In genomic region chr11:67290801-67291200, GRCh38 we compare ENCODE assay signal across 10 cellular contexts. TPM values are rescaled to one million over a fixed set of nuclear protein-coding genes. Genes with fewer than 3 reads are reported as not detected.
DNase-seq lines count a peak whose midpoint lies in the region; ATAC-seq and TF ChIP-seq lines count a peak whose summit lies in the region.
"Had no signal": no experiment of that assay in that cellular context is flagged by ENCODE, and none has a peak within 500 bp of the region (broad histone marks: within the 10 kb centered on the region; RNA-seq: fewer than 3 reads in every experiment).

No MANE protein-coding gene starts in this region.

- no peak overlapping the region for H3K27ac ChIP-seq in CD8-positive, alpha-beta memory T cell (ENCODE audit: low read depth, low read length)
- H3K27ac ChIP-seq in fibroblast of lung (ENCODE audit: insufficient read depth, low read length) = peak overlapping the region; percentile 58

- H3K36me3 Mint-ChIP-seq in CD8-positive, alpha-beta memory T cell = peaks cover 13 to 60% (median 14%) of the 10 kb centered on the region in 3 donors
- H3K36me3 Mint-ChIP-seq in T-cell = peaks cover 23% of the 10 kb centered on the region

- peaks cover 12% of the 10 kb centered on the region for H3K36me3 ChIP-seq in CD8-positive, alpha-beta memory T cell (ENCODE audit: insufficient read depth, low read length)
- peaks cover 23% of the 10 kb centered on the region for H3K36me3 ChIP-seq in fibroblast of lung (ENCODE audit: control insufficient read depth, insufficient read depth, low read length)

- no peak for ATAC-seq in T-cell (replicated peaks in 1 of 4)

- H3K27ac Mint-ChIP-seq in CD8-positive, alpha-beta memory T cell = peak overlapping the region in 7 of 8 donors; percentile 52 to 93 (median 68)
- H3K27ac Mint-ChIP-seq in T-cell = peak overlapping the region; percentile 91 to 95

- peaks cover 18% of the 10 kb centered on the region for H3K79me2 ChIP-seq in fibroblast of lung (ENCODE audit: control insufficient read depth, insufficient read depth, low read length)

- H4K20me1 ChIP-seq in fibroblast of lung (ENCODE audit: control insufficient read depth, extremely low read depth, insufficient read depth, low read length) = no peaks in the 10 kb centered on the region

- H3K27me3 ChIP-seq in CD8-positive, alpha-beta memory T cell (ENCODE audit: insufficient read depth, low read length, poor library complexity, severe bottlenecking) = no peaks in the 10 kb centered on the region
- H3K27me3 ChIP-seq in fibroblast of lung (ENCODE audit: control insufficient read depth, insufficient read depth, low read length) = no peaks in the 10 kb centered on the region

- H3K4me3 ChIP-seq in CD8-positive, alpha-beta memory T cell (ENCODE audit: low read length) = no peak overlapping the region
- peak overlapping the region in 1 of 4 experiments; percentile 83 for H3K4me3 ChIP-seq in fibroblast of lung (replicated peaks in 1 of 4; ENCODE audit: control extremely low read depth in 1 of 4, insufficient read depth in 1 of 4, low read depth in 3 of 4, low read length in 4 of 4)

- peaks cover 0 to 5% (median under 1%) of the 10 kb centered on the region in 5 donors for H3K9me3 Mint-ChIP-seq in CD8-positive, alpha-beta memory T cell
- no peaks in the 10 kb centered on the region for H3K9me3 Mint-ChIP-seq in T-cell

- H3K9ac ChIP-seq in fibroblast of lung (ENCODE audit: insufficient read depth, low read length) = no peak overlapping the region

- H3K27me3 Mint-ChIP-seq in CD8-positive, alpha-beta memory T cell = peaks cover 0 to 2% of the 10 kb centered on the region in 2 donors
- no peaks in the 10 kb centered on the region for H3K27me3 Mint-ChIP-seq in T-cell

- intact Hi-C loops in posterior vena cava (cut with DNase I) = no loop called here

- POLR2A ChIA-PET in CD8-positive, alpha-beta memory T cell (lab: Charles Lee) = interaction anchor here (1.2 to 15.0 kb wide), 4 partner anchors 12 to 26 kb away, joined by 4 to 283 read pairs (median 24); partner anchors contain the start of genes GRK2 and SSH3
- POLR2A ChIA-PET in T-cell (lab: Charles Lee) = interaction anchor here in 1 of 2 donors (0.7 kb wide), 1 partner anchor 23 kb away, joined by 3 read pairs; no protein-coding TSS in a partner anchor

- peaks cover 72% of the 10 kb centered on the region for H3K4me1 ChIP-seq in CD8-positive, alpha-beta memory T cell (ENCODE audit: insufficient read depth, low read length)
- H3K4me1 ChIP-seq in fibroblast of lung (ENCODE audit: control insufficient read depth, extremely low read depth, insufficient read depth, low read length) = peaks cover 20% of the 10 kb centered on the region

- H3K4me1 Mint-ChIP-seq in CD8-positive, alpha-beta memory T cell = peaks cover 53 to 76% (median 54%) of the 10 kb centered on the region in 3 donors
- peaks cover 58 to 63% (median 63%) of the 10 kb centered on the region in 3 donors for H3K4me1 Mint-ChIP-seq in T-cell

- CTCF ChIA-PET in CD8-positive, alpha-beta memory T cell (lab: Charles Lee) = interaction anchor here (0.6 to 9.5 kb wide), 5 partner anchors 21 to 29 kb away, joined by 3 to 114 read pairs (median 5); partner anchors contain the start of gene GRK2
- CTCF ChIA-PET in T-cell (lab: Charles Lee) = interaction anchor here in 1 of 2 donors (0.7 kb wide), 1 partner anchor 13 kb away, joined by 13 read pairs; no protein-coding TSS in a partner anchor

- TF ChIP-seq CTCF in fibroblast of lung (conservative IDR thresholded peaks at IDR 0.05 in 1 of 2, IDR thresholded peaks at IDR 0.05 in 1 of 2; ENCODE audit: low read depth in 1 of 2, low read length in 2 of 2) = no peak

- H3K4me3 Mint-ChIP-seq in CD8-positive, alpha-beta memory T cell = peak overlapping the region; percentile 39 to 95 (median 86)
- H3K4me3 Mint-ChIP-seq in T-cell = peak overlapping the region; percentile 85 to 89 (median 85)

- DNase-seq in CD8-positive, alpha-beta memory T cell = no peak
- DNase-seq in T-cell = no peak
- peak in 1 of 2 donors; percentile 72 for DNase-seq in fibroblast of lung (ENCODE audit: low read depth in 2 of 2)
- DNase-seq in posterior vena cava (ENCODE audit: low spot score) = peak; percentile 87
- no peak for DNase-seq in HPDE6-E6E7 (ENCODE audit: extremely low spot score)
- no peak for DNase-seq in NK-92 (lab: John Stamatoyannopoulos, UW; ENCODE audit: unreplicated experiment)
- DNase-seq in NOMO-1 (lab: John Stamatoyannopoulos, UW; ENCODE audit: unreplicated experiment in 2 of 2) = no peak
- no peak for DNase-seq in cerebellar cortex (ENCODE audit: low spot score)
- DNase-seq: cerebellar nuclear complex, GOT3 had no signal

- H3K9me3 ChIP-seq in CD8-positive, alpha-beta memory T cell (ENCODE audit: low read length) = peaks cover 2% of the 10 kb centered on the region
- H3K9me3 ChIP-seq in fibroblast of lung (ENCODE audit: control insufficient read depth, insufficient read depth, low read depth, low read length) = no peaks in the 10 kb centered on the region

- no peak overlapping the region for H2AFZ ChIP-seq in fibroblast of lung (ENCODE audit: low read length)

- peak overlapping the region; percentile 42 for H3K4me2 ChIP-seq in fibroblast of lung (ENCODE audit: extremely low read depth, insufficient read depth, low read length)

RNA-seq across cellular contexts. Expression of gene ANKRD13D, which starts 1.7 kb away (rescaled TPM):
- total RNA-seq in CD8-positive, alpha-beta memory T cell = 10 to 100 TPM; 84.9 to 90.1 TPM
- polyA plus RNA-seq in CD8-positive, alpha-beta memory T cell = 23.9 TPM
- total RNA-seq in T-cell = 100 to 1,000 TPM; 150 to 249 (median 237) TPM
- 31.8 and 45.4 TPM in 2 replicates for total RNA-seq in fibroblast of lung
- polyA plus RNA-seq in fibroblast of lung = 11.5 and 12.9 TPM in 2 replicates
- polyA plus RNA-seq in fibroblast of lung (2012) = 12.7 and 16.8 TPM in 2 replicates
- polyA minus RNA-seq in fibroblast of lung (ENCODE audit: low replicate concordance) = 16.9 and 22.8 TPM in 2 replicates
- total RNA-seq in posterior vena cava = 10 to 100 TPM; 40.7 to 42.8 TPM

RNA-seq across cellular contexts. Expression of gene SSH3, which starts 12.5 kb away (rescaled TPM):
- total RNA-seq in CD8-positive, alpha-beta memory T cell = 10 to 100 TPM in 1 of 2 experiments, 1 to 10 TPM in 1; 8.4 to 10.6 TPM
- 3.5 TPM for polyA plus RNA-seq in CD8-positive, alpha-beta memory T cell
- total RNA-seq in T-cell (10 to 100 TPM; 11.5 to 30.9 (median 26.7) TPM), fibroblast of lung (11.3 and 15.7 TPM in 2 replicates), posterior vena cava (10 to 100 TPM; 23.5 to 26.2 TPM)
- 6.9 and 7.5 TPM in 2 replicates for polyA plus RNA-seq in fibroblast of lung
- 28.9 and 30.6 TPM in 2 replicates for polyA plus RNA-seq in fibroblast of lung (2012)
- polyA minus RNA-seq in fibroblast of lung (ENCODE audit: low replicate concordance) = 15.6 and 18.8 TPM in 2 replicates

RNA-seq across cellular contexts. Expression of gene GRK2, which starts 24.5 kb away (rescaled TPM):
- 100 to 1,000 TPM; 237 to 246 TPM for total RNA-seq in CD8-positive, alpha-beta memory T cell
- 69.9 TPM for polyA plus RNA-seq in CD8-positive, alpha-beta memory T cell
- total RNA-seq in T-cell (100 to 1,000 TPM; 267 to 394 (median 382) TPM), fibroblast of lung (21.6 and 28.9 TPM in 2 replicates), posterior vena cava (10 to 100 TPM; 50.4 to 58.2 TPM)
- 20.1 and 26.3 TPM in 2 replicates for polyA plus RNA-seq in fibroblast of lung
- polyA plus RNA-seq in fibroblast of lung (2012) = 24.7 and 30.8 TPM in 2 replicates
- polyA minus RNA-seq in fibroblast of lung (ENCODE audit: low replicate concordance) = 48.4 and 104 TPM in 2 replicates
